8 cellular contexts compared by ENCODE assay signal in the genomic region with DNA sequence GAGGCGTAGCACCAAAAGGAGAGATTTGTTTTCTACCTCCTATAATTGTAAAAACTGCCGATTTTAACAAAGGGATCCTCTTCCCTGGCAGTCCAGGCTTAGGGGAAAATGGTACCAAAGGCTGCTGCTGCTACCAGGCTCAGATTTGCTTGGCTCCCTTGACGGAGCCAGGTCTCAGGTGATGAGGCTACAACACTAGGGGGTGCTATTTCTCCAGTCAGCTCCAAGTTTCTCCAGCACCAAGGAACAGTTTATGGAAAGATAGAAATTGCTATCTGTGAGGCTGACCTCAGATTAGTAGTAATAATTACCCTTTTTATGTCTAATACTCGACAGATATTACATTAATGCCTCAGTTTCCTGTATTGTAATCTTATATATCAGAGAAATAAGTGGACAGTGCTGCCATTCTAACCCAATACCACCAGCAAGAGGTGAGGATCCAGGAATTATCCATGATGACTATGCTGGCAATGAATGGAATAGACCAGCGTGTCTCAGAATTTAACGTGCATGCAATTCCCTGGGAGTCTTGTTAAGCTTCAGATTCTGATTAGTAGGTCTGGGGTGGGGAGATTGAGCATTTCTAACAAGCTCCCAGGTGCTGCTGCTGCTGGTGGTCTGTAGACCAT.
A peak's percentile ranks its signal among the peaks of the same experiment; 100 is the strongest.
DNase-seq lines count a peak whose midpoint lies in the region; ATAC-seq, FAIRE-seq and TF ChIP-seq lines count a peak whose summit lies in the region.

No MANE protein-coding gene starts in this region.

- ATAC-seq in HG03354 (IDR thresholded peaks at IDR 0.05; ENCODE audit: poor library complexity, severe bottlenecking, unreplicated experiment) (peak; percentile 59), HG03521 (IDR thresholded peaks at IDR 0.05; ENCODE audit: unreplicated experiment) (no peak)

- no peaks in the 10 kb centered on the region for H3K27me3 Mint-ChIP-seq in MCF 10A (ENCODE audit: insufficient read depth, unreplicated experiment)

- no peaks in the 10 kb centered on the region for H3K9me3 Mint-ChIP-seq in MCF 10A (ENCODE audit: unreplicated experiment)

- no peak overlapping the region for H3K9ac ChIP-seq in keratinocyte (ENCODE audit: control insufficient read depth, extremely low read depth, insufficient read depth, low read length)

- H3K4me1 Mint-ChIP-seq in MCF 10A (ENCODE audit: insufficient read depth, unreplicated experiment), result peaks cover 8% of the 10 kb centered on the region

- no peaks in the 10 kb centered on the region for H3K9me3 ChIP-seq in keratinocyte (ENCODE audit: control insufficient read depth, low read depth, low read length)

- no peaks in the 10 kb centered on the region for H3K36me3 Mint-ChIP-seq in MCF 10A (ENCODE audit: insufficient read depth, unreplicated experiment)

- no peaks in the 10 kb centered on the region for H3K4me1 ChIP-seq in keratinocyte (ENCODE audit: control insufficient read depth, extremely low read depth, insufficient read depth, low read length)

- no peaks in the 10 kb centered on the region for H4K20me1 ChIP-seq in keratinocyte (ENCODE audit: control insufficient read depth, extremely low read depth, insufficient read depth, low read length)

- FAIRE-seq in keratinocyte (lab: Jason Lieb, UNC), result peak; percentile 86

- H3K9me1 ChIP-seq in keratinocyte (ENCODE audit: control insufficient read depth, extremely low read depth, insufficient read depth, low read length), result no peaks in the 10 kb centered on the region

- H2AFZ ChIP-seq in keratinocyte (ENCODE audit: control insufficient read depth, low read length), result no peak overlapping the region

- TF ChIP-seq CTCF in MCF 10A (IDR thresholded peaks at IDR 0.05; ENCODE audit: unreplicated experiment) (peak; percentile 67), keratinocyte (optimal IDR thresholded peaks at IDR 0.05 in 1 of 3, IDR thresholded peaks at IDR 0.05 in 1 of 3, conservative IDR thresholded peaks at IDR 0.05 in 1 of 3; ENCODE audit: extremely low read depth in 1 of 3, insufficient read depth in 2 of 3, low read length in 3 of 3) (peak; percentile 70 to 88 (median 83))

- no peak overlapping the region for H3K4me3 ChIP-seq in keratinocyte (ENCODE audit: control insufficient read depth in 2 of 3, extremely low read depth in 1 of 3, insufficient read depth in 2 of 3, low read depth in 1 of 3, low read length in 3 of 3)

- H3K36me3 ChIP-seq in keratinocyte (ENCODE audit: control insufficient read depth in 2 of 2, extremely low read depth in 1 of 2, insufficient read depth in 2 of 2, low read length in 2 of 2), result no peaks in the 10 kb centered on the region

- BruUV-seq in MCF 10A (replicated peaks; lab: Mats Ljungman, UMichigan), result no TSS peak

- intact Hi-C loops in MCF 10A (cut with micrococcal nuclease), result loop anchor here (1.0 to 10.0 kb wide), 3 partner anchors 112 to 466 kb away; a partner anchor contains a TSS

- POLR2A ChIA-PET in MCF 10A (lab: Yijun Ruan, JAX), result no interaction called here

- no peak overlapping the region for H3K27ac Mint-ChIP-seq in MCF 10A (ENCODE audit: low read depth, unreplicated experiment)

- no peaks in the 10 kb centered on the region for H3K27me3 ChIP-seq in keratinocyte (ENCODE audit: control insufficient read depth, extremely low read depth, insufficient read depth, low read length)

- DNase-seq in NCI-H2171 treated with DMSO at 0.1 percent for 48 hours (lab: John Stamatoyannopoulos, UW), result peak; percentile 6
- no peak for DNase-seq in NCI-H2171 (lab: John Stamatoyannopoulos, UW)
- DNase-seq in NOMO-1 treated with DMSO at 0.1 percent for 48 hours (lab: John Stamatoyannopoulos, UW; ENCODE audit: unreplicated experiment), result peak; percentile 26
- peak; percentile 74 for DNase-seq in MCF 10A (ENCODE audit: unreplicated experiment)
- DNase-seq in keratinocyte (ENCODE audit: low read depth, low spot score), result peak; percentile 15
- DNase-seq in stromal cell of bone marrow (ENCODE audit: low read depth), result peak; percentile 25

- H3K79me2 ChIP-seq in keratinocyte (ENCODE audit: control insufficient read depth, insufficient read depth, low read length), result no peaks in the 10 kb centered on the region

- dilution Hi-C loops in keratinocyte (cut with MboI; ENCODE audit: extremely low pct_ligation_motif_present, low sequenced_read_pairs), result no loop called here

- no peak overlapping the region for H3K4me2 ChIP-seq in keratinocyte (ENCODE audit: control insufficient read depth, extremely low read depth, insufficient read depth, low read depth, low read length)

- CTCF ChIA-PET in MCF 10A (lab: Yijun Ruan, JAX), result interaction anchor here (0.6 to 1.8 kb wide), 15 partner anchors 13 to 476 kb away, joined by 3 to 7 read pairs (median 4); no protein-coding TSS in a partner anchor

- H3K4me3 Mint-ChIP-seq in MCF 10A (ENCODE audit: unreplicated experiment), result no peak overlapping the region

- H3K27ac ChIP-seq in keratinocyte (ENCODE audit: control insufficient read depth, insufficient read depth, low read length), result no peak overlapping the region
